ENCODE assay signal across 8 cellular contexts in genomic region chr3:186107148-186108105, GRCh38. TPM values are rescaled to one million over a fixed set of nuclear protein-coding genes. Genes with fewer than 3 reads are reported as not detected.
A peak's percentile ranks its signal among the peaks of the same experiment; 100 is the strongest.
DNase-seq lines count a peak whose midpoint lies in the region; ATAC-seq lines count a peak whose summit lies in the region.

No MANE protein-coding gene starts in this region.

- POLR2A ChIA-PET in activated CD8-positive, alpha-beta T cell treated with anti-CD3 and anti-CD28 coated beads, Interleukin-2, amount 10 ng/mL, durations not matched to agents 7 days and 5 days (lab: Charles Lee) = no interaction called here

- no peaks in the 10 kb centered on the region for H3K9me3 Mint-ChIP-seq in activated CD8-positive, alpha-beta T cell treated with anti-CD3 and anti-CD28 coated beads, Interleukin-2, amount 10 ng/mL, durations not matched to agents 7 days and 5 days (ENCODE audit: insufficient read depth)

- peaks cover 8% of the 10 kb centered on the region for H3K4me1 ChIP-seq in mesenchymal stem cell (ENCODE audit: control insufficient read depth, insufficient read depth, low read depth, low read length)

- H3K4ac ChIP-seq in mesenchymal stem cell (ENCODE audit: low read depth in 1 of 2, low read length in 2 of 2) = no peak overlapping the region

- no peak overlapping the region for H4K91ac ChIP-seq in mesenchymal stem cell (ENCODE audit: low read length)

- H3K79me1 ChIP-seq in mesenchymal stem cell (replicated peaks; ENCODE audit: low read length, poor library complexity, severe bottlenecking) = no peaks in the 10 kb centered on the region

- peak overlapping the region in 1 of 2 experiments; percentile 91 for H3K23ac ChIP-seq in mesenchymal stem cell (ENCODE audit: low read length in 2 of 2)

- peaks cover 0 to 13% of the 10 kb centered on the region in 2 experiments for H3K36me3 ChIP-seq in mesenchymal stem cell (ENCODE audit: control insufficient read depth in 1 of 2, insufficient read depth in 2 of 2, low read depth in 1 of 2, low read length in 2 of 2)

- no peak overlapping the region for H3K27ac Mint-ChIP-seq in activated CD8-positive, alpha-beta T cell treated with anti-CD3 and anti-CD28 coated beads, Interleukin-2, amount 10 ng/mL, durations not matched to agents 7 days and 5 days

- no peak overlapping the region for H2AFZ ChIP-seq in mesenchymal stem cell (ENCODE audit: low read depth, low read length)

- no peaks in the 10 kb centered on the region for H3K36me3 Mint-ChIP-seq in activated CD8-positive, alpha-beta T cell treated with anti-CD3 and anti-CD28 coated beads, Interleukin-2, amount 10 ng/mL, durations not matched to agents 7 days and 5 days (ENCODE audit: low read depth)

- H3K27ac ChIP-seq in mesenchymal stem cell (ENCODE audit: low read length, poor library complexity, severe bottlenecking) = peak overlapping the region; percentile 80

- no peaks in the 10 kb centered on the region for H3K27me3 ChIP-seq in mesenchymal stem cell (ENCODE audit: control insufficient read depth in 1 of 2, insufficient read depth in 1 of 2, low read length in 2 of 2)

- ATAC-seq in activated CD8-positive, alpha-beta T cell treated with anti-CD3 and anti-CD28 coated beads, Interleukin-2, amount 10 ng/mL, durations not matched to agents 7 days and 5 days = no peak
- ATAC-seq in GM19463 (IDR thresholded peaks at IDR 0.05; ENCODE audit: unreplicated experiment) = no peak

- WGBS in mesenchymal stem cell = under 1% methylated on average over 37 of the region's 45 CpGs

- H2BK120ac ChIP-seq in mesenchymal stem cell (ENCODE audit: low read depth, low read length) = no peak overlapping the region

- peak overlapping the region; percentile 54 for H2BK5ac ChIP-seq in mesenchymal stem cell (ENCODE audit: low read depth, low read length, poor library complexity, severe bottlenecking)

- H3K9me3 ChIP-seq in mesenchymal stem cell (ENCODE audit: control insufficient read depth, low read length) = no peaks in the 10 kb centered on the region

- peak overlapping the region; percentile 37 to 89 for H3K18ac ChIP-seq in mesenchymal stem cell (ENCODE audit: low read depth in 1 of 2, low read length in 2 of 2)

- peak overlapping the region; percentile 64 for H4K8ac ChIP-seq in mesenchymal stem cell (ENCODE audit: low read length)

- H3K4me1 Mint-ChIP-seq in activated CD8-positive, alpha-beta T cell treated with anti-CD3 and anti-CD28 coated beads, Interleukin-2, amount 10 ng/mL, durations not matched to agents 7 days and 5 days (ENCODE audit: low read depth) = peaks cover 36% of the 10 kb centered on the region

- peaks cover 80% of the 10 kb centered on the region for H3K27me3 Mint-ChIP-seq in activated CD8-positive, alpha-beta T cell treated with anti-CD3 and anti-CD28 coated beads, Interleukin-2, amount 10 ng/mL, durations not matched to agents 7 days and 5 days (ENCODE audit: low read depth)

- DNase-seq in DMS53 (lab: John Stamatoyannopoulos, UW) (peak; percentile 82), HT-29 (ENCODE audit: low spot score) (peak; percentile 68), NCI-H774 (lab: John Stamatoyannopoulos, UW) (peak; percentile 65), epidermal melanocyte (ENCODE audit: insufficient read length, low spot score) (peak; percentile 32), mesenchymal stem cell (peak; percentile 77)
- peak; percentile 56 for DNase-seq in activated CD8-positive, alpha-beta T cell treated with anti-CD3 and anti-CD28 coated beads, Interleukin-2, amount 10 ng/mL, durations not matched to agents 7 days and 5 days
- peak; percentile 12 for DNase-seq in stimulated activated naive CD4-positive, alpha-beta T cell treated with Interleukin-2 at 50 U/mL for 16 hours (lab: John Stamatoyannopoulos, UW)

- peak overlapping the region; percentile 85 to 93 for H3K4me3 ChIP-seq in mesenchymal stem cell (ENCODE audit: insufficient read depth in 1 of 2, low read depth in 1 of 2, low read length in 2 of 2)

- H3K4me3 Mint-ChIP-seq in activated CD8-positive, alpha-beta T cell treated with anti-CD3 and anti-CD28 coated beads, Interleukin-2, amount 10 ng/mL, durations not matched to agents 7 days and 5 days = peak overlapping the region; percentile 91

- no peak overlapping the region for H3K14ac ChIP-seq in mesenchymal stem cell (ENCODE audit: low read length in 2 of 2)

- H2AK5ac ChIP-seq in mesenchymal stem cell (ENCODE audit: low read length, severe bottlenecking) = no peak overlapping the region

- peak overlapping the region; percentile 91 for H3K9ac ChIP-seq in mesenchymal stem cell (ENCODE audit: low read length)

- H3K4me2 ChIP-seq in mesenchymal stem cell (ENCODE audit: low read length, poor library complexity, severe bottlenecking) = peak overlapping the region; percentile 91

- no peak overlapping the region for H2BK15ac ChIP-seq in mesenchymal stem cell (ENCODE audit: low read depth, poor library complexity, severe bottlenecking)

- no peak overlapping the region for H2BK12ac ChIP-seq in mesenchymal stem cell (ENCODE audit: low read length in 2 of 2)

- CTCF ChIA-PET in activated CD8-positive, alpha-beta T cell treated with anti-CD3 and anti-CD28 coated beads, Interleukin-2, amount 10 ng/mL, durations not matched to agents 7 days and 5 days (lab: Charles Lee) = no interaction called here

RNA-seq across cellular contexts. Expression of gene ETV5, which starts 1.5 kb away (rescaled TPM):
- total RNA-seq in HT-29 (2014; rRNA removed; shearing (Covaris generic)) = 25.4 and 39.6 TPM in 2 replicates
- under 1 TPM; 0.52 to 0.97 TPM for total RNA-seq in activated CD8-positive, alpha-beta T cell treated with anti-CD3 and anti-CD28 coated beads, Interleukin-2, amount 10 ng/mL, durations not matched to agents 7 days and 5 days
- 59.7 TPM for polyA plus RNA-seq in mesenchymal stem cell (2013, experiment 1 of 2)
- 58.6 TPM for polyA plus RNA-seq in mesenchymal stem cell (2013, experiment 2 of 2)

Comparison
In these comparisons a context has a peak if more than half of its experiments do, and no peak if none do; other contexts are left out.
1. DNase-seq: peak in every context shown above with its lines; median percentile 82 in DMS53; 77 in mesenchymal stem cell; 68 in HT-29; 65 in NCI-H774; 56 in activated CD8-positive, alpha-beta T cell treated with anti-CD3 and anti-CD28 coated beads, Interleukin-2, amount 10 ng/mL, durations not matched to agents 7 days and 5 days; 32 in epidermal melanocyte; 12 in stimulated activated naive CD4-positive, alpha-beta T cell treated with Interleukin-2 at 50 U/mL for 16 hours.
2. RNA of gene ETV5, which starts 1.5 kb away (total RNA-seq): 25.4 to 39.6 TPM in HT-29; 0.52 to 0.97 TPM in activated CD8-positive, alpha-beta T cell treated with anti-CD3 and anti-CD28 coated beads, Interleukin-2, amount 10 ng/mL, durations not matched to agents 7 days and 5 days; every median in the first group is over 10 times any median in the second.